In the genomic region with DNA sequence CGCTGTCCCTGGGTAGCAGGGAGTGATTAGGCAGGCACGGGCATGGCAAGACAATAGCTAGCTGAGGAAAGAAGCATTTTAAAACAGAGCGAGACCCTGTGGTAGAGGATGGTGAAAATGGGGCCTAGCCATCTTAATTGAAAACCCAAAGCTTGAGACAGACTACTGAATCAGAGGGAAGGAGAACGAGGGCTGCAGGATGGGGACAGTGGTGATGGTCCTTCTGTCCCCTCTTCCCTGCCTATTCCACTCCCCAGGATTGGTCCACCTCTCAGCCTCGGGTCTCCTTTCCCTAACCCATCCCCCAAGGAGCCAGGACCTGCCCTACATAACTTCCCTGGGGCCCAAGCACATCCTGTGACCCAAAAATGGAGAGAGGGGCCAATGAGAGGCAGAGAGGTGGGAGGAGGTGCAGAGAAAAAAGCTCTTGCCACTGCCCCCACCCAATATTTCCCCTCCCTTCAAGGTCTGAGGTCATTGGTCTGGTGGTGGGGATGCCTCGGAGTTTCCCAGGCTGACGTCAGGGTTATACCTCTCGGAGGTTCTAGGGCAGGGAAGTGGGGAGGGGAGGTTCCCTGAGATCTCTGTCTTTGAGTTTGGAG, we compare ENCODE assay signal across 8 cellular contexts. TPM values are rescaled to one million over a fixed set of nuclear protein-coding genes. Genes with fewer than 3 reads are reported as not detected.
A peak's percentile ranks its signal among the peaks of the same experiment; 100 is the strongest.
DNase-seq lines count a peak whose midpoint lies in the region; TF ChIP-seq lines count a peak whose summit lies in the region.

No MANE protein-coding gene starts in this region.

- 40% methylated on average over 8 of the region's 8 CpGs for WGBS in suprapubic skin

- H3K9me3 ChIP-seq in AG04450 (ENCODE audit: control insufficient read depth, insufficient read depth, low read length): no peaks in the 10 kb centered on the region
- no peaks in the 10 kb centered on the region for H3K9me3 ChIP-seq in KOPT-K1 (ENCODE audit: insufficient read depth, low read length, poor library complexity, severe bottlenecking)
- no peaks in the 10 kb centered on the region for H3K9me3 ChIP-seq in ascending aorta
- H3K9me3 ChIP-seq in suprapubic skin: no peaks in the 10 kb centered on the region

- intact Hi-C loops in ascending aorta (cut with DNase I): loop anchor here (1.0 to 10.0 kb wide), 7 partner anchors 8 to 1874 kb away; a partner anchor contains a TSS

- H3K27me3 ChIP-seq in AG04450 (ENCODE audit: control insufficient read depth, insufficient read depth, low read length) (no peaks in the 10 kb centered on the region), ascending aorta (no peaks in the 10 kb centered on the region), suprapubic skin (no peaks in the 10 kb centered on the region)

- POLR2A ChIA-PET in AG04450 (lab: Yijun Ruan, JAX): interaction anchor here (0.5 to 1.0 kb wide), 3 partner anchors 36 to 447 kb away, joined by 3 to 6 read pairs (median 4); a partner anchor contains a TSS

- DNase-seq in AG04450 (ENCODE audit: low read depth, low spot score) (no peak), ascending aorta (ENCODE audit: low spot score in 2 of 2) (no peak), kidney tubule cell (ENCODE audit: low spot score) (peak; percentile 30), suprapubic skin (ENCODE audit: low spot score in 2 of 2) (peak in 1 of 2 donors; percentile 64), NCI-H2029 treated with DMSO at 0.1 percent for 48 hours (lab: John Stamatoyannopoulos, UW) (no peak), NCI-H1694 treated with DMSO at 0.1 percent for 48 hours (lab: John Stamatoyannopoulos, UW) (no peak), NOMO-1 (lab: John Stamatoyannopoulos, UW; ENCODE audit: unreplicated experiment in 2 of 2) (no peak)

- TF ChIP-seq EP300 in suprapubic skin (IDR thresholded peaks at IDR 0.05): peak; percentile 19

- H3K36me3 ChIP-seq in KOPT-K1 (ENCODE audit: insufficient read depth, low read length) (peaks cover 37% of the 10 kb centered on the region), ascending aorta (peaks cover 19 to 22% of the 10 kb centered on the region in 2 donors), suprapubic skin (peaks cover 24% of the 10 kb centered on the region)

- H3K4me3 ChIP-seq in AG04450 (ENCODE audit: low read depth, low read length): peak overlapping the region; percentile 51
- peak overlapping the region; percentile 69 to 77 for H3K4me3 ChIP-seq in ascending aorta
- peak overlapping the region; percentile 66 for H3K4me3 ChIP-seq in suprapubic skin

- TF ChIP-seq CTCF in AG04450 (IDR thresholded peaks at IDR 0.05; ENCODE audit: low read depth, low read length): no peak
- no peak for TF ChIP-seq CTCF in ascending aorta (IDR thresholded peaks at IDR 0.05)
- TF ChIP-seq CTCF in suprapubic skin (IDR thresholded peaks at IDR 0.05): no peak

- H3K4me1 ChIP-seq in ascending aorta (peaks cover 13 to 33% of the 10 kb centered on the region in 2 donors), suprapubic skin (peaks cover 56% of the 10 kb centered on the region)

- no peak for TF ChIP-seq POLR2A in suprapubic skin (IDR thresholded peaks at IDR 0.05)

- CTCF ChIA-PET in AG04450 (lab: Charles Lee): interaction anchor here (0.8 to 2.5 kb wide), 4 partner anchors 10 to 171 kb away, joined by 3 to 15 read pairs (median 4); no protein-coding TSS in a partner anchor

- H3K27ac ChIP-seq in AG04450 (ENCODE audit: low read depth, low read length) (peak overlapping the region; percentile 95), KOPT-K1 (ENCODE audit: low read depth, low read length, poor library complexity, severe bottlenecking) (peak overlapping the region; percentile 93), ascending aorta (peak overlapping the region; percentile 95), suprapubic skin (peak overlapping the region; percentile 85)

RNA-seq across cellular contexts. Expression of a gene that starts 0.9 kb away (rescaled TPM):
- 298 and 340 TPM in 2 replicates for polyA plus RNA-seq in AG04450 (2011; rRNA removed)
- polyA minus RNA-seq in AG04450 (2011; rRNA and poly(A)+ RNA removed): 153 and 179 TPM in 2 replicates
- total RNA-seq in ascending aorta: 77.2 TPM
- 100 to 1,000 TPM; 119 to 185 (median 159) TPM for total RNA-seq in suprapubic skin

RNA-seq across cellular contexts. Expression of a gene that starts 1.1 kb away (rescaled TPM):
- 5.3 and 6.5 TPM in 2 replicates for polyA plus RNA-seq in AG04450 (2011; rRNA removed)
- polyA minus RNA-seq in AG04450 (2011; rRNA and poly(A)+ RNA removed): 7.9 and 9.1 TPM in 2 replicates
- 33.7 TPM for total RNA-seq in ascending aorta
- total RNA-seq in suprapubic skin: 10 to 100 TPM; 13.5 to 30.4 (median 14.0) TPM

RNA-seq across cellular contexts. Expression of a gene that starts 8.0 kb away (rescaled TPM):
- 26.6 and 29.7 TPM in 2 replicates for polyA plus RNA-seq in AG04450 (2011; rRNA removed)
- 23.6 and 32.0 TPM in 2 replicates for polyA minus RNA-seq in AG04450 (2011; rRNA and poly(A)+ RNA removed)
- total RNA-seq in ascending aorta (30.5 TPM), suprapubic skin (100 to 1,000 TPM in 1 of 4 donors, 10 to 100 TPM in 3; 35.9 to 102 (median 48.6) TPM)

RNA-seq across cellular contexts. Expression of a gene that starts 27.2 kb away (rescaled TPM):
- 10.2 TPM in 2 replicates for polyA plus RNA-seq in AG04450 (2011; rRNA removed)
- 13.0 and 14.6 TPM in 2 replicates for polyA minus RNA-seq in AG04450 (2011; rRNA and poly(A)+ RNA removed)
- total RNA-seq in ascending aorta (not detected), suprapubic skin (10 to 100 TPM in 2 of 4 donors, 1 to 10 TPM in 2; 3.2 to 19.5 (median 9.8) TPM)

RNA-seq across cellular contexts. Expression of a gene that starts 35.6 kb away (rescaled TPM):
- 5.8 and 6.0 TPM in 2 replicates for polyA plus RNA-seq in AG04450 (2011; rRNA removed)
- 7.7 and 8.0 TPM in 2 replicates for polyA minus RNA-seq in AG04450 (2011; rRNA and poly(A)+ RNA removed)
- total RNA-seq in ascending aorta (45.8 TPM), suprapubic skin (1 to 10 TPM; 5.9 to 9.9 (median 7.4) TPM)
